ENCODE assay signal across 7 cellular contexts in genomic region chr17:45197555-45198334, GRCh38. TPM values are rescaled to one million over a fixed set of nuclear protein-coding genes. Genes with fewer than 3 reads are reported as not detected.
DNase-seq lines count a peak whose midpoint lies in the region; ATAC-seq and TF ChIP-seq lines count a peak whose summit lies in the region.

No MANE protein-coding gene starts in this region.

- intact Hi-C loops in lower leg skin (cut with DNase I; ENCODE audit: low total_unique reads), result loop anchor here (5.0 kb wide), 1 partner anchor 60 kb away; the partner anchor contains the start of gene ACBD4

- ATAC-seq in HG03354 (IDR thresholded peaks at IDR 0.05; ENCODE audit: poor library complexity, severe bottlenecking, unreplicated experiment), result peak; percentile 82

- no peak for TF ChIP-seq POLR2A in lower leg skin (IDR thresholded peaks at IDR 0.05)

- DNase-seq in GM13977 (ENCODE audit: low spot score) (peak; percentile 85), NCI-H526 (lab: John Stamatoyannopoulos, UW) (peak; percentile 64 to 94), dermis microvascular lymphatic vessel endothelial cell (ENCODE audit: low read depth in 2 of 2) (peak; percentile 56 to 79), lower leg skin (ENCODE audit: low spot score in 2 of 2) (peak; percentile 80 to 98)
- DNase-seq in activated CD4-positive, alpha-beta T cell treated with anti-CD3 and anti-CD28 coated beads, Interleukin-2, amount 50 U/mL, for 4 hours, result peak; percentile 84 to 85
- DNase-seq in stimulated activated CD4-positive, alpha-beta T cell treated with anti-CD3 and anti-CD28 coated beads, Interleukin-4, amount 100 ng/mL, for 4 hours, result peak; percentile 78 to 92

- in situ Hi-C loops in GM13977 (cut with MboI; ENCODE audit: low pct_unique_long_range_greater_than_20kb, low sequenced_read_pairs, unreplicated experiment), result loop anchor here (5.0 kb wide), 1 partner anchor 60 kb away; the partner anchor contains the start of gene ACBD4

- TF ChIP-seq CTCF in GM13977 (IDR thresholded peaks at IDR 0.05; ENCODE audit: extremely low read depth, insufficient read depth, missing control alignments) (peak; percentile 99), lower leg skin (IDR thresholded peaks at IDR 0.05) (peak in 2 of 3 donors; percentile 32 to 97)

- no peak overlapping the region for H3K4me3 ChIP-seq in lower leg skin (ENCODE audit: low read depth, poor library complexity, severe bottlenecking)

- WGBS in lower leg skin, 2 donors, result 2% methylated on average over 15 to 16 of the region's 16 CpGs

RNA-seq across cellular contexts. Expression of gene FMNL1, which starts 23.9 kb away (rescaled TPM):
- 2.6 and 2.9 TPM in 2 replicates for total RNA-seq in dermis microvascular lymphatic vessel endothelial cell
- 10 to 100 TPM in 1 of 4 donors, 1 to 10 TPM in 3; 8.3 to 13.6 (median 8.8) TPM for total RNA-seq in lower leg skin

RNA-seq across cellular contexts. Expression of gene HEXIM2, which starts 36.1 kb away (rescaled TPM):
- 3.2 and 3.7 TPM in 2 replicates for total RNA-seq in dermis microvascular lymphatic vessel endothelial cell
- 10 to 100 TPM in 1 of 4 donors, 1 to 10 TPM in 3; 2.4 to 16.7 (median 5.8) TPM for total RNA-seq in lower leg skin

RNA-seq across cellular contexts. Expression of gene HEXIM1, which starts 49.5 kb away (rescaled TPM):
- total RNA-seq in dermis microvascular lymphatic vessel endothelial cell (4.9 and 8.2 TPM in 2 replicates), lower leg skin (10 to 100 TPM; 20.9 to 32.7 (median 25.0) TPM)
